ENCODE assay signal across 1 cellular context in the genomic region with DNA sequence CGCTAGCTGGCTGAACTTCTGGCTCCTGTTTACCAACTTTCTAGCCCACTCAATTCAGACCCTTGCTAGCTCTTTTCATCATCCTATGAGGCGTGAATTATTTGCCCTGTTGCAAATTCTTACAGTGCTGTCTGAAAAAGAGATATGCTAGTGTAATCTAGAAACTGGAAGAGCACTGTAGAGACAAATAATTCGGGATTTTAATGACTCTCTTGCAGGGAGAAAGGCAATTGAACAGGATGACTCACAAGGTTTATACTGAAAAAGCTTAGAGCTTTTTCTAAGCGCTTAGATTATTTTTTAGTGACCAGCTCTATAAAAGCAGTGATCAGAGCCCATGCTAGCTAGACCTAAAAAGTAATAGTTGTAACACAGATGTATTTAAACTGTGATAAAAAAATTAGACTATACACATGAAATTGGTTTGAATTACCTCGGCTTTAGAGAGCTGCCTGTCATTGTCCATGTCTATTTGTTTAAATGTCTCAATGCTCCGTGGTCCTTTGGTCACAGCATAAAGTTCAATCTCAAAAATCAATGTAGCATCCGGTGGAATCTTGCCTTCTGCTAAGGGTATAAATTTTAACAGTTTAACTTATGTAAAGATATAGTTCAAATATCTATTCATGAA.
A peak's percentile ranks its signal among the peaks of the same experiment; 100 is the strongest.
TF ChIP-seq lines count a peak whose summit lies in the region.

No MANE protein-coding gene starts in this region.

TF ChIP-seq in HepG2, 621 proteins besides CTCF, POLR2A, EP300 and RAD21 (continued from another document and continues in another):
- TF ChIP-seq SAP130 (CRISPR knock-in tag; IDR thresholded peaks at IDR 0.05; ENCODE audit: low read depth) = peak; percentile 67
- TF ChIP-seq, protein P1, sequence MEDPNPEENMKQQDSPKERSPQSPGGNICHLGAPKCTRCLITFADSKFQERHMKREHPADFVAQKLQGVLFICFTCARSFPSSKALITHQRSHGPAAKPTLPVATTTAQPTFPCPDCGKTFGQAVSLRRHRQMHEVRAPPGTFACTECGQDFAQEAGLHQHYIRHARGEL (CRISPR knock-in tag; IDR thresholded peaks at IDR 0.05) = no peak
- TF ChIP-seq TARDBP (CRISPR knock-in tag; IDR thresholded peaks at IDR 0.05) = peak; percentile 25; the same call in 1 of the 2 replicates
- TF ChIP-seq MEF2D (CRISPR knock-in tag; IDR thresholded peaks at IDR 0.05) = no peak
- peak; percentile 65; the same call in 1 of the 2 replicates for TF ChIP-seq SOX5 (CRISPR knock-in tag; IDR thresholded peaks at IDR 0.05; ENCODE audit: borderline replicate concordance)
- no peak for TF ChIP-seq EED (CRISPR knock-in tag; IDR thresholded peaks at IDR 0.05)
- TF ChIP-seq, protein P2, sequence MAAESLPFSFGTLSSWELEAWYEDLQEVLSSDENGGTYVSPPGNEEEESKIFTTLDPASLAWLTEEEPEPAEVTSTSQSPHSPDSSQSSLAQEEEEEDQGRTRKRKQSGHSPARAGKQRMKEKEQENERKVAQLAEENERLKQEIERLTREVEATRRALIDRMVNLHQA (CRISPR knock-in tag; IDR thresholded peaks at IDR 0.05) = no peak
- TF ChIP-seq XRCC5 (optimal IDR thresholded peaks at IDR 0.05; ENCODE audit: low read length) = no peak
- no peak for TF ChIP-seq SCMH1 (CRISPR knock-in tag; IDR thresholded peaks at IDR 0.05; ENCODE audit: borderline replicate concordance)
- TF ChIP-seq RBAK (CRISPR knock-in tag; IDR thresholded peaks at IDR 0.05) = no peak
- TF ChIP-seq, protein P3, sequence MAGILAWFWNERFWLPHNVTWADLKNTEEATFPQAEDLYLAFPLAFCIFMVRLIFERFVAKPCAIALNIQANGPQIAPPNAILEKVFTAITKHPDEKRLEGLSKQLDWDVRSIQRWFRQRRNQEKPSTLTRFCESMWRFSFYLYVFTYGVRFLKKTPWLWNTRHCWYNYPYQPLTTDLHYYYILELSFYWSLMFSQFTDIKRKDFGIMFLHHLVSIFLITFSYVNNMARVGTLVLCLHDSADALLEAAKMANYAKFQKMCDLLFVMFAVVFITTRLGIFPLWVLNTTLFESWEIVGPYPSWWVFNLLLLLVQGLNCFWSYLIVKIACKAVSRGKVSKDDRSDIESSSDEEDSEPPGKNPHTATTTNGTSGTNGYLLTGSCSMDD (CRISPR knock-in tag; IDR thresholded peaks at IDR 0.05) = no peak
- TF ChIP-seq ZNF468 (CRISPR knock-in tag; IDR thresholded peaks at IDR 0.05) = no peak
- TF ChIP-seq ZBTB8A (CRISPR knock-in tag; IDR thresholded peaks at IDR 0.05; ENCODE audit: borderline replicate concordance, low read depth) = no peak
- TF ChIP-seq, protein P4, sequence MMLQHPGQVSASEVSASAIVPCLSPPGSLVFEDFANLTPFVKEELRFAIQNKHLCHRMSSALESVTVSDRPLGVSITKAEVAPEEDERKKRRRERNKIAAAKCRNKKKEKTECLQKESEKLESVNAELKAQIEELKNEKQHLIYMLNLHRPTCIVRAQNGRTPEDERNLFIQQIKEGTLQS (CRISPR knock-in tag; IDR thresholded peaks at IDR 0.05) = no peak
- 0 out of 2 replicates have a peak, but pooled peaks have one; percentile 67 for TF ChIP-seq MIER3 (CRISPR knock-in tag; IDR thresholded peaks at IDR 0.05; ENCODE audit: borderline replicate concordance)
- peak; percentile 100 for TF ChIP-seq ZSCAN29 (CRISPR knock-in tag; conservative IDR thresholded peaks at IDR 0.05)
- TF ChIP-seq NFRKB (IDR thresholded peaks at IDR 0.05) = no peak
- TF ChIP-seq TCF7L2 (IDR thresholded peaks at IDR 0.05; ENCODE audit: low read depth, low read length) = no peak
- TF ChIP-seq NFATC3 (CRISPR knock-in tag; IDR thresholded peaks at IDR 0.05) = no peak
- TF ChIP-seq SALL1 (CRISPR knock-in tag; IDR thresholded peaks at IDR 0.05) = peak; percentile 69; the same call in 1 of the 2 replicates
- peak; percentile 56; the same call in 1 of the 2 replicates for TF ChIP-seq ZBTB20 (CRISPR knock-in tag; IDR thresholded peaks at IDR 0.05; ENCODE audit: borderline replicate concordance, low read depth)
- TF ChIP-seq POGZ (CRISPR knock-in tag; IDR thresholded peaks at IDR 0.05) = peak; percentile 77; the same call in 1 of the 2 replicates
- TF ChIP-seq, protein P5, sequence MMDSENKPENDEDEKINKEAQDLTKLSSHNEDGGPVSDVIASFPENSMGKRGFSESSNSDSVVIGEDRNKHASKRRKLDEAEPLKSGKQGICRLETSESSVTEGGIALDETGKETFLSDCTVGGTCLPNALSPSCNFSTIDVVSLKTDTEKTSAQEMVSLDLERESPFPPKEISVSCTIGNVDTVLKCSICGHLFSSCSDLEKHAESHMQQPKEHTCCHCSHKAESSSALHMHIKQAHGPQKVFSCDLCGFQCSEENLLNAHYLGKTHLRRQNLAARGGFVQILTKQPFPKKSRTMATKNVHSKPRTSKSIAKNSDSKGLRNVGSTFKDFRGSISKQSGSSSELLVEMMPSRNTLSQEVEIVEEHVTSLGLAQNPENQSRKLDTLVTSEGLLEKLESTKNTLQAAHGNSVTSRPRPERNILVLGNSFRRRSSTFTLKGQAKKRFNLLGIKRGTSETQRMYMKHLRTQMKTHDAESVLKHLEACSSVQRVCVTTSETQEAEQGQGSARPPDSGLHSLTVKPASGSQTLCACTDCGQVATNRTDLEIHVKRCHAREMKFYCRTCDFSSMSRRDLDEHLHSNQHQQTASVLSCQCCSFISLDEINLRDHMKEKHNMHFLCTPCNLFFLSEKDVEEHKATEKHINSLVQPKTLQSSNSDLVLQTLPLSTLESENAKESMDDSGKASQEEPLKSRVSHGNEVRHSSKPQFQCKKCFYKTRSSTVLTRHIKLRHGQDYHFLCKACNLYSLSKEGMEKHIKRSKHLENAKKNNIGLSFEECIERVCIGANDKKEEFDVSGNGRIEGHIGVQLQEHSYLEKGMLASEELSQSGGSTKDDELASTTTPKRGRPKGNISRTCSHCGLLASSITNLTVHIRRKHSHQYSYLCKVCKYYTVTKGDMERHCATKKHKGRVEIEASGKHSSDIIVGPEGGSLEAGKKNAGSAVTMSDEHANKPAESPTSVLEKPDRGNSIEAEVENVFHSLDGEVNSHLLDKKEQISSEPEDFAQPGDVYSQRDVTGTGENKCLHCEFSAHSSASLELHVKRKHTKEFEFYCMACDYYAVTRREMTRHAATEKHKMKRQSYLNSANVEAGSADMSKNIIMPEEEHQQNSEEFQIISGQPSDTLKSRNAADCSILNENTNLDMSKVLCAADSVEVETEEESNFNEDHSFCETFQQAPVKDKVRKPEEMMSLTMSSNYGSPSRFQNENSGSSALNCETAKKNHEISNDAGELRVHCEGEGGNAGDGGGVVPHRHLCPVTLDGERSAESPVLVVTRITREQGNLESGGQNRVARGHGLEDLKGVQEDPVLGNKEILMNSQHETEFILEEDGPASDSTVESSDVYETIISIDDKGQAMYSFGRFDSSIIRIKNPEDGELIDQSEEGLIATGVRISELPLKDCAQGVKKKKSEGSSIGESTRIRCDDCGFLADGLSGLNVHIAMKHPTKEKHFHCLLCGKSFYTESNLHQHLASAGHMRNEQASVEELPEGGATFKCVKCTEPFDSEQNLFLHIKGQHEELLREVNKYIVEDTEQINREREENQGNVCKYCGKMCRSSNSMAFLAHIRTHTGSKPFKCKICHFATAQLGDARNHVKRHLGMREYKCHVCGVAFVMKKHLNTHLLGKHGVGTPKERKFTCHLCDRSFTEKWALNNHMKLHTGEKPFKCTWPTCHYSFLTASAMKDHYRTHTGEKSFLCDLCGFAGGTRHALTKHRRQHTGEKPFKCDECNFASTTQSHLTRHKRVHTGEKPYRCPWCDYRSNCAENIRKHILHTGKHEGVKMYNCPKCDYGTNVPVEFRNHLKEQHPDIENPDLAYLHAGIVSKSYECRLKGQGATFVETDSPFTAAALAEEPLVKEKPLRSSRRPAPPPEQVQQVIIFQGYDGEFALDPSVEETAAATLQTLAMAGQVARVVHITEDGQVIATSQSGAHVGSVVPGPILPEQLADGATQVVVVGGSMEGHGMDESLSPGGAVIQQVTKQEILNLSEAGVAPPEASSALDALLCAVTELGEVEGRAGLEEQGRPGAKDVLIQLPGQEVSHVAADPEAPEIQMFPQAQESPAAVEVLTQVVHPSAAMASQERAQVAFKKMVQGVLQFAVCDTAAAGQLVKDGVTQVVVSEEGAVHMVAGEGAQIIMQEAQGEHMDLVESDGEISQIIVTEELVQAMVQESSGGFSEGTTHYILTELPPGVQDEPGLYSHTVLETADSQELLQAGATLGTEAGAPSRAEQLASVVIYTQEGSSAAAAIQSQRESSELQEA (CRISPR knock-in tag; IDR thresholded peaks at IDR 0.05; ENCODE audit: not compliant biosample characterization) = no peak
- peak; percentile 97 for TF ChIP-seq ONECUT2 (CRISPR knock-in tag; IDR thresholded peaks at IDR 0.05)
- no peak for TF ChIP-seq SIN3B (IDR thresholded peaks at IDR 0.05; ENCODE audit: low read length)
- TF ChIP-seq TSC22D2 (CRISPR knock-in tag; IDR thresholded peaks at IDR 0.05; ENCODE audit: borderline replicate concordance) = no peak
- peak; percentile 61; the same call in 1 of the 2 replicates for TF ChIP-seq ZNF292 (CRISPR knock-in tag; IDR thresholded peaks at IDR 0.05; ENCODE audit: borderline replicate concordance, low read depth)
- TF ChIP-seq, protein P6, sequence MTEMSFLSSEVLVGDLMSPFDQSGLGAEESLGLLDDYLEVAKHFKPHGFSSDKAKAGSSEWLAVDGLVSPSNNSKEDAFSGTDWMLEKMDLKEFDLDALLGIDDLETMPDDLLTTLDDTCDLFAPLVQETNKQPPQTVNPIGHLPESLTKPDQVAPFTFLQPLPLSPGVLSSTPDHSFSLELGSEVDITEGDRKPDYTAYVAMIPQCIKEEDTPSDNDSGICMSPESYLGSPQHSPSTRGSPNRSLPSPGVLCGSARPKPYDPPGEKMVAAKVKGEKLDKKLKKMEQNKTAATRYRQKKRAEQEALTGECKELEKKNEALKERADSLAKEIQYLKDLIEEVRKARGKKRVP (CRISPR knock-in tag; IDR thresholded peaks at IDR 0.05) = peak in 1 of 2 experiments; percentile 66; a peak in 2 of 4 replicates
- no peak for TF ChIP-seq ZNF350 (CRISPR knock-in tag; IDR thresholded peaks at IDR 0.05; ENCODE audit: borderline replicate concordance, low read depth)
- TF ChIP-seq ZNF558 (CRISPR knock-in tag; IDR thresholded peaks at IDR 0.05; ENCODE audit: borderline replicate concordance) = no peak
- peak; percentile 87 for TF ChIP-seq FOXA3 (CRISPR knock-in tag; IDR thresholded peaks at IDR 0.05)
- TF ChIP-seq DPF2 (CRISPR knock-in tag; IDR thresholded peaks at IDR 0.05; ENCODE audit: borderline replicate concordance, low read depth) = peak; percentile 98
- TF ChIP-seq ZSCAN9 (CRISPR knock-in tag; IDR thresholded peaks at IDR 0.05; ENCODE audit: borderline replicate concordance) = peak; percentile 50; the same call in 1 of the 2 replicates
- TF ChIP-seq ZNF547 (CRISPR knock-in tag; IDR thresholded peaks at IDR 0.05) = no peak
- TF ChIP-seq, protein P7, sequence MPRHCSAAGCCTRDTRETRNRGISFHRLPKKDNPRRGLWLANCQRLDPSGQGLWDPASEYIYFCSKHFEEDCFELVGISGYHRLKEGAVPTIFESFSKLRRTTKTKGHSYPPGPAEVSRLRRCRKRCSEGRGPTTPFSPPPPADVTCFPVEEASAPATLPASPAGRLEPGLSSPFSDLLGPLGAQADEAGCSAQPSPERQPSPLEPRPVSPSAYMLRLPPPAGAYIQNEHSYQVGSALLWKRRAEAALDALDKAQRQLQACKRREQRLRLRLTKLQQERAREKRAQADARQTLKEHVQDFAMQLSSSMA (CRISPR knock-in tag; IDR thresholded peaks at IDR 0.05) = no peak
- TF ChIP-seq NFKBIZ (CRISPR knock-in tag; IDR thresholded peaks at IDR 0.05) = no peak; the same call in 1 of the 2 replicates
- no peak for TF ChIP-seq ZNF550 (CRISPR knock-in tag; IDR thresholded peaks at IDR 0.05; ENCODE audit: borderline replicate concordance)
- TF ChIP-seq SOX6 (IDR thresholded peaks at IDR 0.05) = no peak
- TF ChIP-seq SOX6 (CRISPR knock-in tag; IDR thresholded peaks at IDR 0.05) = peak; percentile 81
- no peak; the same call in 1 of the 2 replicates for TF ChIP-seq FOSL1 (CRISPR knock-in tag; IDR thresholded peaks at IDR 0.05; ENCODE audit: borderline replicate concordance)
- no peak for TF ChIP-seq ZNF225 (CRISPR knock-in tag; IDR thresholded peaks at IDR 0.05)
- TF ChIP-seq, protein P8, sequence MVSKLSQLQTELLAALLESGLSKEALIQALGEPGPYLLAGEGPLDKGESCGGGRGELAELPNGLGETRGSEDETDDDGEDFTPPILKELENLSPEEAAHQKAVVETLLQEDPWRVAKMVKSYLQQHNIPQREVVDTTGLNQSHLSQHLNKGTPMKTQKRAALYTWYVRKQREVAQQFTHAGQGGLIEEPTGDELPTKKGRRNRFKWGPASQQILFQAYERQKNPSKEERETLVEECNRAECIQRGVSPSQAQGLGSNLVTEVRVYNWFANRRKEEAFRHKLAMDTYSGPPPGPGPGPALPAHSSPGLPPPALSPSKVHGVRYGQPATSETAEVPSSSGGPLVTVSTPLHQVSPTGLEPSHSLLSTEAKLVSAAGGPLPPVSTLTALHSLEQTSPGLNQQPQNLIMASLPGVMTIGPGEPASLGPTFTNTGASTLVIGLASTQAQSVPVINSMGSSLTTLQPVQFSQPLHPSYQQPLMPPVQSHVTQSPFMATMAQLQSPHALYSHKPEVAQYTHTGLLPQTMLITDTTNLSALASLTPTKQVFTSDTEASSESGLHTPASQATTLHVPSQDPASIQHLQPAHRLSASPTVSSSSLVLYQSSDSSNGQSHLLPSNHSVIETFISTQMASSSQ (IDR thresholded peaks at IDR 0.05; ENCODE audit: low read depth) = peak; percentile 26; the same call in 1 of the 2 replicates
- TF ChIP-seq, protein P8 (CRISPR knock-in tag; IDR thresholded peaks at IDR 0.05; ENCODE audit: borderline replicate concordance) = no peak
- TF ChIP-seq U2AF1 (optimal IDR thresholded peaks at IDR 0.05; ENCODE audit: low read depth, low read length) = no peak
- no peak for TF ChIP-seq ZFY (CRISPR knock-in tag; IDR thresholded peaks at IDR 0.05)
- TF ChIP-seq ZNF510 (CRISPR knock-in tag; IDR thresholded peaks at IDR 0.05; ENCODE audit: low read depth) = no peak
- TF ChIP-seq NR2F1 (CRISPR knock-in tag; IDR thresholded peaks at IDR 0.05) = no peak
- no peak for TF ChIP-seq ZMAT3 (CRISPR knock-in tag; conservative IDR thresholded peaks at IDR 0.05)
- TF ChIP-seq RFX5 (IDR thresholded peaks at IDR 0.05; ENCODE audit: low read depth, low read length) = no peak
- TF ChIP-seq ZNF761 (CRISPR knock-in tag; conservative IDR thresholded peaks at IDR 0.05) = no peak
- no peak for TF ChIP-seq ZNF460 (CRISPR knock-in tag; IDR thresholded peaks at IDR 0.05; ENCODE audit: borderline replicate concordance)
- TF ChIP-seq SMARCE1 (IDR thresholded peaks at IDR 0.05; ENCODE audit: borderline replicate concordance) = peak; percentile 89
- no peak for TF ChIP-seq CBX1 (IDR thresholded peaks at IDR 0.05; ENCODE audit: low read depth)
- TF ChIP-seq EZH2 (conservative IDR thresholded peaks at IDR 0.05; ENCODE audit: low read depth, low read length) = no peak
- no peak for TF ChIP-seq ZBTB7A (CRISPR knock-in tag; IDR thresholded peaks at IDR 0.05)
- TF ChIP-seq ZNF768 (CRISPR knock-in tag; IDR thresholded peaks at IDR 0.05) = no peak
